ENCODE assay signal across 1 cellular context in the genomic region with DNA sequence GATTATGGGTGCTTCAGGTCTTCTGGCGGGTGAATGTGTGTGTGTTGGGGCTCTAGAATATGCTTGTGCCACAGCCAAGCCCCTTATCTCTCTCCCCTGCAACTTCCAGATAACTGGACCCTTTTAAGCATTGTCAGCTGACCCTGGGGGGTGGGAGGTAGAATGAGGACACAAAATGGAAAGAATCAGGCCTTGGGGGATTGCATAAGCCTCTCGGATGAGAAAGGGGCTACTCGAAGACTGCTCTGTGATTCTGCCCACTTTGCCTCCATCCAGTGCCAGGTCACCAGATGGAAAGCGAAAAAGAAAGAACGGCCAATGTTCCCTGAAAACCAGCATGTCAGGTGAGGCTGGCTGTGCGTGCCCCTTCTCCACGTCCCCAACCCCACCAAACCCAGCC.
A peak's percentile ranks its signal among the peaks of the same experiment; 100 is the strongest.
TF ChIP-seq lines count a peak whose summit lies in the region.

No MANE protein-coding gene starts in this region.

TF ChIP-seq in K562, 482 proteins besides CTCF, POLR2A, EP300 and RAD21 (continues in another document):
- TF ChIP-seq HMGN3 (IDR thresholded peaks at IDR 0.05; ENCODE audit: borderline replicate concordance, extremely low read depth, insufficient read length, low read depth, low read length) (no peak), ASH1L (IDR thresholded peaks at IDR 0.05; ENCODE audit: borderline replicate concordance, low read depth, partially characterized antibody) (no peak), TCF3 (CRISPR knock-in tag; IDR thresholded peaks at IDR 0.05) (peak; percentile 63), CBFA2T3 (IDR thresholded peaks at IDR 0.05) (peak; percentile 79), NR2C2 (CRISPR knock-in tag; IDR thresholded peaks at IDR 0.05) (no peak), NR2C2 (tag; IDR thresholded peaks at IDR 0.05) (no peak), POLR2G (IDR thresholded peaks at IDR 0.05; ENCODE audit: low read depth, low read length) (no peak), GATAD2A (IDR thresholded peaks at IDR 0.05) (no peak), TAL1 (IDR thresholded peaks at IDR 0.05) (peak; percentile 67), CBFA2T2 (conservative IDR thresholded peaks at IDR 0.05) (peak; percentile 67), ZNF316 (IDR thresholded peaks at IDR 0.05) (0 out of 2 replicates have a peak, but pooled peaks have one; percentile 3), CEBPB (tag; IDR thresholded peaks at IDR 0.05) (peak; percentile 39; the same call in 1 of the 2 replicates), SMARCC2 (IDR thresholded peaks at IDR 0.05; ENCODE audit: low read depth) (no peak; the same call in 1 of the 2 replicates), MTA2 (IDR thresholded peaks at IDR 0.05; ENCODE audit: low read depth) (peak; percentile 36; the same call in 1 of the 2 replicates), ATF3 (IDR thresholded peaks at IDR 0.05) (peak; percentile 47; the same call in 1 of the 2 replicates), ATF3 (CRISPR knock-in tag; conservative IDR thresholded peaks at IDR 0.05) (no peak), DMBX1 (CRISPR knock-in tag; IDR thresholded peaks at IDR 0.05; ENCODE audit: borderline replicate concordance) (peak; percentile 66; the same call in 1 of the 2 replicates), ZNF592 (IDR thresholded peaks at IDR 0.05) (peak; percentile 57), RNF2 (IDR thresholded peaks at IDR 0.05) (no peak), PATZ1 (CRISPR knock-in tag; IDR thresholded peaks at IDR 0.05; ENCODE audit: borderline replicate concordance) (no peak), THRB (CRISPR knock-in tag; conservative IDR thresholded peaks at IDR 0.05) (no peak), NCOR1 (IDR thresholded peaks at IDR 0.05) (peak; percentile 68), TEAD1 (CRISPR knock-in tag; IDR thresholded peaks at IDR 0.05) (peak in 1 of 2 experiments; percentile 10; a peak in 1 of 4 replicates), L3MBTL2 (IDR thresholded peaks at IDR 0.05) (peak; percentile 21; the same call in 1 of the 2 replicates), NR4A1 (CRISPR knock-in tag; IDR thresholded peaks at IDR 0.05) (no peak), NR4A1 (tag; IDR thresholded peaks at IDR 0.05) (peak; percentile 55; the same call in 1 of the 2 replicates), RAD51 (IDR thresholded peaks at IDR 0.05; ENCODE audit: borderline replicate concordance, low read depth) (peak; percentile 51; the same call in 1 of the 2 replicates), U2AF2 (optimal IDR thresholded peaks at IDR 0.05; ENCODE audit: low read depth, low read length) (no peak), ARID1B (IDR thresholded peaks at IDR 0.05) (peak; percentile 86), KAT7 (CRISPR knock-in tag; IDR thresholded peaks at IDR 0.05; ENCODE audit: borderline replicate concordance) (no peak), KLF1 (tag; IDR thresholded peaks at IDR 0.05) (no peak), USF2 (CRISPR knock-in tag; IDR thresholded peaks at IDR 0.05) (peak; percentile 33; the same call in 1 of the 2 replicates), SOX6 (IDR thresholded peaks at IDR 0.05) (0 out of 2 replicates have a peak, but pooled peaks have one; percentile 18), MYNN (IDR thresholded peaks at IDR 0.05) (no peak), MYNN (CRISPR knock-in tag; IDR thresholded peaks at IDR 0.05) (no peak), CCNT2 (IDR thresholded peaks at IDR 0.05; ENCODE audit: borderline replicate concordance, extremely low read depth, insufficient read length, low read depth, low read length) (peak; percentile 23), NFE2L1 (tag; IDR thresholded peaks at IDR 0.05; ENCODE audit: borderline replicate concordance, low read depth) (no peak), PKNOX1 (IDR thresholded peaks at IDR 0.05) (no peak), SMARCE1 (IDR thresholded peaks at IDR 0.05) (peak; percentile 42; the same call in 1 of the 2 replicates), SPI1 (IDR thresholded peaks at IDR 0.05; ENCODE audit: borderline replicate concordance, low read depth, low read length) (no peak), POLR2AphosphoS5 (IDR thresholded peaks at IDR 0.05; ENCODE audit: control insufficient read depth, insufficient read depth, low read depth, low read length) (peak; percentile 32; the same call in 1 of the 2 replicates), FOXJ2 (tag; IDR thresholded peaks at IDR 0.05) (peak; percentile 48; the same call in 1 of the 2 replicates), ATF1 (CRISPR knock-in tag; IDR thresholded peaks at IDR 0.05) (no peak), ATF1 (tag; IDR thresholded peaks at IDR 0.05) (no peak), SMAD4 (CRISPR knock-in tag; conservative IDR thresholded peaks at IDR 0.05) (peak; percentile 66; the same call in 1 of the 2 replicates), SMARCA4 (IDR thresholded peaks at IDR 0.05) (peak; percentile 71; the same call in 1 of the 2 replicates), SMC3 (conservative IDR thresholded peaks at IDR 0.05; ENCODE audit: insufficient read depth, low read depth, low read length) (no peak), LEF1 (IDR thresholded peaks at IDR 0.05) (peak; percentile 50; the same call in 1 of the 2 replicates), JUND (IDR thresholded peaks at IDR 0.05; ENCODE audit: borderline replicate concordance, low read depth, low read length) (peak; percentile 26; the same call in 1 of the 2 replicates), JUND (tag; IDR thresholded peaks at IDR 0.05; ENCODE audit: borderline replicate concordance, low read depth, low read length) (peak; percentile 44; the same call in 1 of the 3 replicates), TEAD4 (IDR thresholded peaks at IDR 0.05; ENCODE audit: low read length) (peak; percentile 26; the same call in 1 of the 2 replicates), TEAD4 (CRISPR knock-in tag; IDR thresholded peaks at IDR 0.05; ENCODE audit: borderline replicate concordance) (no peak), NEUROD1 (IDR thresholded peaks at IDR 0.05; ENCODE audit: borderline replicate concordance, low read depth, low read length, partially characterized antibody) (peak; percentile 28), MYC (IDR thresholded peaks at IDR 0.05; ENCODE audit: low read depth, low read length) (peak; percentile 36; the same call in 1 of the 2 replicates), MYC (CRISPR knock-in tag; IDR thresholded peaks at IDR 0.05; ENCODE audit: borderline replicate concordance, low read depth) (no peak)
- TF ChIP-seq, protein P1, sequence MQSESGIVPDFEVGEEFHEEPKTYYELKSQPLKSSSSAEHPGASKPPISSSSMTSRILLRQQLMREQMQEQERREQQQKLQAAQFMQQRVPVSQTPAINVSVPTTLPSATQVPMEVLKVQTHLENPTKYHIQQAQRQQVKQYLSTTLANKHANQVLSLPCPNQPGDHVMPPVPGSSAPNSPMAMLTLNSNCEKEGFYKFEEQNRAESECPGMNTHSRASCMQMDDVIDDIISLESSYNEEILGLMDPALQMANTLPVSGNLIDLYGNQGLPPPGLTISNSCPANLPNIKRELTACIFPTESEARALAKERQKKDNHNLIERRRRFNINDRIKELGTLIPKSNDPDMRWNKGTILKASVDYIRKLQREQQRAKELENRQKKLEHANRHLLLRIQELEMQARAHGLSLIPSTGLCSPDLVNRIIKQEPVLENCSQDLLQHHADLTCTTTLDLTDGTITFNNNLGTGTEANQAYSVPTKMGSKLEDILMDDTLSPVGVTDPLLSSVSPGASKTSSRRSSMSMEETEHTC (IDR thresholded peaks at IDR 0.05), result 0 out of 2 replicates have a peak, but pooled peaks have one; percentile 38
- TF ChIP-seq, protein P2, sequence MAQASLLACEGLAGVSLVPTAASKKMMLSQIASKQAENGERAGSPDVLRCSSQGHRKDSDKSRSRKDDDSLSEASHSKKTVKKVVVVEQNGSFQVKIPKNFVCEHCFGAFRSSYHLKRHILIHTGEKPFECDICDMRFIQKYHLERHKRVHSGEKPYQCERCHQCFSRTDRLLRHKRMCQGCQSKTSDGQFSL (CRISPR knock-in tag; IDR thresholded peaks at IDR 0.05), result no peak
- TF ChIP-seq, protein P2 (tag; IDR thresholded peaks at IDR 0.05), result peak in 1 of 2 experiments; percentile 55; a peak in 1 of 4 replicates
- TF ChIP-seq, protein P3, sequence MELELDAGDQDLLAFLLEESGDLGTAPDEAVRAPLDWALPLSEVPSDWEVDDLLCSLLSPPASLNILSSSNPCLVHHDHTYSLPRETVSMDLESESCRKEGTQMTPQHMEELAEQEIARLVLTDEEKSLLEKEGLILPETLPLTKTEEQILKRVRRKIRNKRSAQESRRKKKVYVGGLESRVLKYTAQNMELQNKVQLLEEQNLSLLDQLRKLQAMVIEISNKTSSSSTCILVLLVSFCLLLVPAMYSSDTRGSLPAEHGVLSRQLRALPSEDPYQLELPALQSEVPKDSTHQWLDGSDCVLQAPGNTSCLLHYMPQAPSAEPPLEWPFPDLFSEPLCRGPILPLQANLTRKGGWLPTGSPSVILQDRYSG (tag; conservative IDR thresholded peaks at IDR 0.05; ENCODE audit: low read depth), result 0 out of 2 replicates have a peak, but pooled peaks have one; percentile 43
